1 cellular context compared by ENCODE assay signal in genomic region chr20:53677447-53678314, GRCh38.
A peak's percentile ranks its signal among the peaks of the same experiment; 100 is the strongest.
TF ChIP-seq lines count a peak whose summit lies in the region.

No MANE protein-coding gene starts in this region.

TF ChIP-seq in HepG2, 621 proteins besides CTCF, POLR2A, EP300 and RAD21 (continued from another document and continues in another):
- TF ChIP-seq HNF1A (IDR thresholded peaks at IDR 0.05; ENCODE audit: low read depth) (peak; percentile 74), HNF1A (CRISPR knock-in tag; IDR thresholded peaks at IDR 0.05; ENCODE audit: borderline replicate concordance) (peak; percentile 73; the same call in 1 of the 2 replicates), ZNF468 (CRISPR knock-in tag; IDR thresholded peaks at IDR 0.05) (no peak), ZNF124 (CRISPR knock-in tag; IDR thresholded peaks at IDR 0.05) (peak; percentile 90), TFDP1 (CRISPR knock-in tag; IDR thresholded peaks at IDR 0.05; ENCODE audit: borderline replicate concordance) (peak; percentile 57), SNAI1 (CRISPR knock-in tag; IDR thresholded peaks at IDR 0.05; ENCODE audit: borderline replicate concordance) (peak; percentile 91), ZBTB40 (IDR thresholded peaks at IDR 0.05) (peak; percentile 17; the same call in 1 of the 2 replicates), ZBTB40 (CRISPR knock-in tag; IDR thresholded peaks at IDR 0.05) (peak; percentile 62; the same call in 1 of the 2 replicates), ZNF552 (CRISPR knock-in tag; IDR thresholded peaks at IDR 0.05; ENCODE audit: borderline replicate concordance) (no peak; the same call in 1 of the 2 replicates), HDAC1 (CRISPR knock-in tag; IDR thresholded peaks at IDR 0.05) (peak; percentile 81), STAG1 (CRISPR knock-in tag; IDR thresholded peaks at IDR 0.05) (peak; percentile 49), ZNF383 (CRISPR knock-in tag; IDR thresholded peaks at IDR 0.05; ENCODE audit: borderline replicate concordance) (0 out of 2 replicates have a peak, but pooled peaks have one; percentile 52), ZNF724P (CRISPR knock-in tag; IDR thresholded peaks at IDR 0.05; ENCODE audit: borderline replicate concordance) (peak; percentile 67; the same call in 1 of the 2 replicates), ZNF556 (CRISPR knock-in tag; IDR thresholded peaks at IDR 0.05; ENCODE audit: borderline replicate concordance) (peak; percentile 90), CBX2 (IDR thresholded peaks at IDR 0.05; ENCODE audit: low read depth, low read length) (no peak), CBX2 (CRISPR knock-in tag; IDR thresholded peaks at IDR 0.05; ENCODE audit: low read depth) (0 out of 2 replicates have a peak, but pooled peaks have one; percentile 9), SSRP1 (CRISPR knock-in tag; IDR thresholded peaks at IDR 0.05) (peak; percentile 80; the same call in 1 of the 2 replicates), CCAR2 (optimal IDR thresholded peaks at IDR 0.05; ENCODE audit: low read depth, low read length) (peak; percentile 92), ETS1 (CRISPR knock-in tag; IDR thresholded peaks at IDR 0.05) (no peak), KDM6A (CRISPR knock-in tag; IDR thresholded peaks at IDR 0.05; ENCODE audit: low read depth) (peak; percentile 80), ETV5 (CRISPR knock-in tag; IDR thresholded peaks at IDR 0.05; ENCODE audit: borderline replicate concordance) (peak; percentile 93), USF2 (IDR thresholded peaks at IDR 0.05; ENCODE audit: low read depth, low read length) (no peak), USF2 (CRISPR knock-in tag; IDR thresholded peaks at IDR 0.05; ENCODE audit: borderline replicate concordance) (peak; percentile 39; the same call in 1 of the 2 replicates), ZNF761 (CRISPR knock-in tag; conservative IDR thresholded peaks at IDR 0.05) (0 out of 2 replicates have a peak, but pooled peaks have one; percentile 20), PRDM15 (CRISPR knock-in tag; IDR thresholded peaks at IDR 0.05) (peak; percentile 55; the same call in 1 of the 2 replicates), ZNF207 (IDR thresholded peaks at IDR 0.05; ENCODE audit: borderline replicate concordance) (no peak), ATF1 (CRISPR knock-in tag; IDR thresholded peaks at IDR 0.05) (peak; percentile 51; the same call in 1 of the 2 replicates), FOXC1 (CRISPR knock-in tag; IDR thresholded peaks at IDR 0.05; ENCODE audit: borderline replicate concordance) (peak; percentile 54; the same call in 1 of the 2 replicates), ZFP36 (IDR thresholded peaks at IDR 0.05; ENCODE audit: borderline replicate concordance, low read depth, low read length, partially characterized antibody) (no peak), MED8 (CRISPR knock-in tag; IDR thresholded peaks at IDR 0.05; ENCODE audit: insufficient replicate concordance) (peak; percentile 85), ZNF484 (CRISPR knock-in tag; IDR thresholded peaks at IDR 0.05; ENCODE audit: borderline replicate concordance, low read depth) (0 out of 2 replicates have a peak, but pooled peaks have one; percentile 31), TOE1 (CRISPR knock-in tag; IDR thresholded peaks at IDR 0.05) (peak; percentile 83; the same call in 1 of the 2 replicates), ETV6 (CRISPR knock-in tag; conservative IDR thresholded peaks at IDR 0.05) (peak; percentile 74; the same call in 1 of the 2 replicates), MTERF4 (CRISPR knock-in tag; IDR thresholded peaks at IDR 0.05) (no peak)
